In genomic region chr1:64878931-64879710, GRCh38 we compare ENCODE assay signal across 26 cellular contexts.
DNase-seq lines count a peak whose midpoint lies in the region; ATAC-seq and TF ChIP-seq lines count a peak whose summit lies in the region.
"Had no signal": no experiment of that assay in that cellular context is flagged by ENCODE, and none has a peak within 500 bp of the region (broad histone marks: within the 10 kb centered on the region; RNA-seq: fewer than 3 reads in every experiment).

No MANE protein-coding gene starts in this region.

- H3K4me3 Mint-ChIP-seq in CD4-positive, alpha-beta memory T cell, result peak overlapping the region in 4 of 8 donors; percentile 0 to 46 (median 35)
- H3K4me3 Mint-ChIP-seq: activated CD8-positive, alpha-beta T cell treated with anti-CD3 and anti-CD28 coated beads, Interleukin-2, amount 10 ng/mL, durations not matched to agents 7 days and 5 days; activated naive CD4-positive, alpha-beta T cell treated with anti-CD3 and anti-CD28 coated beads, Interleukin-2, amount 10 ng/mL, durations not matched to agents 7 days and 5 days; endodermal cell; stimulated activated memory B cell treated with anti-CD40 and anti-IgM and Interleukin-4, amounts not matched to agents 10 μg/mL and 1 μg/mL and 100 μg/mL, for 72 hours; WTC11 had no signal

- CTCF ChIA-PET in CD4-positive, alpha-beta memory T cell (lab: Charles Lee; ENCODE audit: partially characterized antibody), result no interaction called here

- H3K36me3 ChIP-seq in CD4-positive, alpha-beta memory T cell (ENCODE audit: insufficient read depth, low read length), result peaks cover 34% of the 10 kb centered on the region
- no peaks in the 10 kb centered on the region for H3K36me3 ChIP-seq in Karpas-422 (ENCODE audit: insufficient read depth, low read length)

- no peaks in the 10 kb centered on the region for H4K20me1 ChIP-seq in Karpas-422 (ENCODE audit: insufficient read depth, low read depth, low read length)

- H3K27me3 ChIP-seq in CD4-positive, alpha-beta memory T cell (ENCODE audit: insufficient read depth, low read length), result no peaks in the 10 kb centered on the region
- no peaks in the 10 kb centered on the region for H3K27me3 ChIP-seq in Karpas-422 (ENCODE audit: low read length)
- H3K27me3 ChIP-seq: ascending aorta, Peyer's patch, sigmoid colon, SJCRH30 had no signal

- no peaks in the 10 kb centered on the region for H3K9me2 ChIP-seq in Karpas-422 (replicated peaks; ENCODE audit: insufficient read depth, low read length)

- POLR2A ChIA-PET in CD4-positive, alpha-beta memory T cell (lab: Charles Lee; ENCODE audit: partially characterized antibody), result interaction anchor here (0.9 to 2.6 kb wide), 4 partner anchors 8 to 88 kb away, joined by 3 to 12 read pairs (median 6); partner anchors contain the start of gene JAK1

- ATAC-seq in activated CD4-positive, CD25-positive, alpha-beta regulatory T cell treated with anti-CD3 and anti-CD28 coated beads, Interleukin-2, amount 50 U/mL, for 24 hours, result no peak
- ATAC-seq: activated CD8-positive, alpha-beta T cell treated with anti-CD3 and anti-CD28 coated beads, Interleukin-2, amount 10 ng/mL, durations not matched to agents 7 days and 5 days; stimulated activated memory B cell treated with anti-CD40 and anti-IgM and Interleukin-4, amounts not matched to agents 10 μg/mL and 1 μg/mL and 100 μg/mL, for 72 hours; WTC11 had no signal

- peaks cover 38 to 75% of the 10 kb centered on the region in 2 donors for H3K36me3 Mint-ChIP-seq in CD4-positive, alpha-beta memory T cell

- intact Hi-C loops in CD4-positive, alpha-beta memory T cell (cut with micrococcal nuclease), result loop anchor here (2.0 to 5.0 kb wide), 2 partner anchors 14 to 52 kb away; no protein-coding TSS in a partner anchor

- H2AFZ ChIP-seq in Karpas-422 (ENCODE audit: low read length), result no peak overlapping the region
- H2AFZ ChIP-seq: parathyroid adenoma had no signal

- no peaks in the 10 kb centered on the region for H3K79me2 ChIP-seq in Karpas-422 (ENCODE audit: low read length)
- H3K79me2 ChIP-seq: parathyroid adenoma had no signal

- H3K27ac Mint-ChIP-seq in CD4-positive, alpha-beta memory T cell, result peak overlapping the region; percentile 7 to 79 (median 74)
- H3K27ac Mint-ChIP-seq: activated CD8-positive, alpha-beta T cell treated with anti-CD3 and anti-CD28 coated beads, Interleukin-2, amount 10 ng/mL, durations not matched to agents 7 days and 5 days; endodermal cell; stimulated activated memory B cell treated with anti-CD40 and anti-IgM and Interleukin-4, amounts not matched to agents 10 μg/mL and 1 μg/mL and 100 μg/mL, for 72 hours; WTC11 had no signal

- H3K4me1 Mint-ChIP-seq in CD4-positive, alpha-beta memory T cell, result peaks cover 64 to 94% (median 79%) of the 10 kb centered on the region in 4 donors

- no peaks in the 10 kb centered on the region for H3K9me3 ChIP-seq in CD4-positive, alpha-beta memory T cell (ENCODE audit: control insufficient read depth in 1 of 2, low read length in 2 of 2)
- no peaks in the 10 kb centered on the region for H3K9me3 ChIP-seq in Karpas-422 (ENCODE audit: low read length)
- H3K9me3 ChIP-seq: ascending aorta, Peyer's patch, sigmoid colon, SJCRH30 had no signal

- no peaks in the 10 kb centered on the region for H3K9me3 Mint-ChIP-seq in CD4-positive, alpha-beta memory T cell
- H3K9me3 Mint-ChIP-seq: activated naive CD4-positive, alpha-beta T cell treated with anti-CD3 and anti-CD28 coated beads, Interleukin-2, amount 10 ng/mL, durations not matched to agents 7 days and 5 days; endodermal cell; stimulated activated memory B cell treated with anti-CD40 and anti-IgM and Interleukin-4, amounts not matched to agents 10 μg/mL and 1 μg/mL and 100 μg/mL, for 72 hours; WTC11 had no signal

- H3K4me2 ChIP-seq in Karpas-422 (ENCODE audit: low read depth, low read length, poor library complexity, severe bottlenecking), result no peak overlapping the region

- no peak for DNase-seq in CD4-positive, alpha-beta memory T cell
- DNase-seq in HS-5 (ENCODE audit: low read depth) (peak; percentile 55), dermis blood vessel endothelial cell (peak; percentile 97), non-pigmented ciliary epithelial cell (ENCODE audit: low read depth) (peak; percentile 55), Karpas-422 (no peak), erythroblast (lab: John Stamatoyannopoulos, UW) (no peak), NCI-H1930 (lab: John Stamatoyannopoulos, UW) (no peak)
- DNase-seq: activated CD8-positive, alpha-beta T cell treated with anti-CD3 and anti-CD28 coated beads, Interleukin-2, amount 10 ng/mL, durations not matched to agents 7 days and 5 days; activated naive CD4-positive, alpha-beta T cell treated with anti-CD3 and anti-CD28 coated beads, Interleukin-2, amount 10 ng/mL, durations not matched to agents 7 days and 5 days; activated T-cell treated with anti-CD3 and anti-CD28 coated beads, Interleukin-2, amount 50 U/mL, for 1 hour; cerebellar nuclear complex; endodermal cell; HCEC 1CT; hypothalamus; NCI-H1048; NCI-H2081; NK-92 treated with Interleukin-12 subunit alpha and Interleukin-12 subunit beta, amount 100 ng/mL, for 24 hours; Peyer's patch; sigmoid colon; SJCRH30 had no signal

- peaks cover 71% of the 10 kb centered on the region for H3K4me1 ChIP-seq in CD4-positive, alpha-beta memory T cell (ENCODE audit: insufficient read depth, low read length)
- H3K4me1 ChIP-seq in Karpas-422 (ENCODE audit: low read length), result no peaks in the 10 kb centered on the region
- H3K4me1 ChIP-seq: ascending aorta, parathyroid adenoma, Peyer's patch, SJCRH30 had no signal

- H3K27ac ChIP-seq in CD4-positive, alpha-beta memory T cell (ENCODE audit: low read depth, low read length), result no peak overlapping the region
- no peak overlapping the region for H3K27ac ChIP-seq in Karpas-422 (ENCODE audit: low read length)
- H3K27ac ChIP-seq: ascending aorta, parathyroid adenoma, Peyer's patch, sigmoid colon, SJCRH30 had no signal

- H3K9ac ChIP-seq in Karpas-422 (ENCODE audit: low read length), result no peak overlapping the region
- H3K9ac ChIP-seq: parathyroid adenoma had no signal

- TF ChIP-seq POLR2A in erythroblast (IDR thresholded peaks at IDR 0.05; ENCODE audit: low read length), result no peak

- H3K27me3 Mint-ChIP-seq in CD4-positive, alpha-beta memory T cell, result no peaks in the 10 kb centered on the region
- H3K27me3 Mint-ChIP-seq: activated naive CD4-positive, alpha-beta T cell treated with anti-CD3 and anti-CD28 coated beads, Interleukin-2, amount 10 ng/mL, durations not matched to agents 7 days and 5 days; stimulated activated memory B cell treated with anti-CD40 and anti-IgM and Interleukin-4, amounts not matched to agents 10 μg/mL and 1 μg/mL and 100 μg/mL, for 72 hours had no signal

- no peak overlapping the region for H3K4me3 ChIP-seq in CD4-positive, alpha-beta memory T cell (ENCODE audit: low read length in 2 of 2)
- H3K4me3 ChIP-seq in Karpas-422 (ENCODE audit: low read length), result no peak overlapping the region
- H3K4me3 ChIP-seq: ascending aorta, lung, Peyer's patch, sigmoid colon, SJCRH30 had no signal

Comparison
In these comparisons a context has a peak if more than half of its experiments do, and no peak if none do; other contexts are left out.
1. DNase-seq: peak in HS-5 (single experiment), dermis blood vessel endothelial cell (single experiment) and non-pigmented ciliary epithelial cell (single experiment); none in CD4-positive, alpha-beta memory T cell (0 of 5), Karpas-422 (single experiment), erythroblast (0 of 2) and NCI-H1930 (0 of 2).